ENCODE assay signal across 27 cellular contexts in genomic region chr2:96931966-96932365, GRCh38. TPM values are rescaled to one million over a fixed set of nuclear protein-coding genes. Genes with fewer than 3 reads are reported as not detected.
DNase-seq lines count a peak whose midpoint lies in the region; ATAC-seq, FAIRE-seq and TF ChIP-seq lines count a peak whose summit lies in the region.
"Had no signal": no experiment of that assay in that cellular context is flagged by ENCODE, and none has a peak within 500 bp of the region (broad histone marks: within the 10 kb centered on the region; RNA-seq: fewer than 3 reads in every experiment).

No MANE protein-coding gene starts in this region.

- no peak for TF ChIP-seq CTCF in H1 (IDR thresholded peaks at IDR 0.05; ENCODE audit: control extremely low read depth in 1 of 3, insufficient read depth in 1 of 3, low read depth in 1 of 3, low read length in 3 of 3)

- no peak overlapping the region for H3K18ac ChIP-seq in H1 (ENCODE audit: extremely low read depth, low read length)

- no peaks in the 10 kb centered on the region for H3K4me1 Mint-ChIP-seq in activated naive CD4-positive, alpha-beta T cell treated with anti-CD3 and anti-CD28 coated beads, Interleukin-2, amount 10 ng/mL, durations not matched to agents 7 days and 5 days

- no peak overlapping the region for H3K23ac ChIP-seq in H1 (ENCODE audit: insufficient read length)

- H3K27ac Mint-ChIP-seq in activated naive CD4-positive, alpha-beta T cell treated with anti-CD3 and anti-CD28 coated beads, Interleukin-2, amount 10 ng/mL, durations not matched to agents 7 days and 5 days: no peak overlapping the region

- peaks cover 79% of the 10 kb centered on the region for H3K27me3 Mint-ChIP-seq in activated naive CD4-positive, alpha-beta T cell treated with anti-CD3 and anti-CD28 coated beads, Interleukin-2, amount 10 ng/mL, durations not matched to agents 7 days and 5 days

- H3K27me3 ChIP-seq in H1 (replicated peaks in 1 of 4; ENCODE audit: control insufficient read depth in 3 of 4, extremely low read depth in 1 of 4, insufficient read depth in 3 of 4, low read length in 3 of 4): peaks cover 0 to 3% (median 1%) of the 10 kb centered on the region in 4 experiments; a peak in 1 of 7 replicates
- H3K27me3 ChIP-seq: MG63 had no signal

- no peak overlapping the region for H3K4me3 Mint-ChIP-seq in activated naive CD4-positive, alpha-beta T cell treated with anti-CD3 and anti-CD28 coated beads, Interleukin-2, amount 10 ng/mL, durations not matched to agents 7 days and 5 days
- H3K4me3 Mint-ChIP-seq: CD4-positive, CD25-positive, alpha-beta regulatory T cell had no signal

- H4K5ac ChIP-seq in H1 (ENCODE audit: insufficient read length, low read depth, low read length): no peak overlapping the region

- no peak overlapping the region for H3K14ac ChIP-seq in H1 (ENCODE audit: insufficient read length)

- peaks cover 0 to 2% (median under 1%) of the 10 kb centered on the region in 4 experiments; a peak in 2 of 7 replicates for H3K4me1 ChIP-seq in H1 (replicated peaks in 1 of 4; ENCODE audit: control insufficient read depth in 3 of 4, insufficient read depth in 4 of 4, low read length in 3 of 4)

- no peak overlapping the region for H4K91ac ChIP-seq in H1 (replicated peaks; ENCODE audit: insufficient read length, low read length)

- peak; percentile 34 for DNase-seq in DMS79 treated with DMSO at 0.1 percent for 48 hours (lab: John Stamatoyannopoulos, UW)
- no peak for DNase-seq in DMS79 (lab: John Stamatoyannopoulos, UW)
- DNase-seq in NCI-H69 (lab: John Stamatoyannopoulos, UW): peak; percentile 43
- no peak for DNase-seq in H1 (ENCODE audit: low read depth in 1 of 2, low spot score in 2 of 2)
- DNase-seq in substantia nigra (lab: John Stamatoyannopoulos, UW): no peak
- DNase-seq in activated naive CD4-positive, alpha-beta T cell treated with anti-CD3 and anti-CD28 coated beads, Interleukin-2, amount 10 ng/mL, durations not matched to agents 7 days and 5 days: no peak
- DNase-seq: CD4-positive, CD25-positive, alpha-beta regulatory T cell; COR-L47; DMS 273 treated with DMSO at 0.1 percent for 48 hours; GF-D8; GM23248; IMR-90; Kasumi-1; MG63; NCI-H1048; NCI-H1436; NCI-H510A; NCI-H82; OCI-M1; SHP77 treated with DMSO at 0.1 percent for 48 hours had no signal

- WGBS in H1 (ENCODE audit: extremely low coverage in 1 of 2, insufficient coverage in 1 of 2, insufficient read length in 1 of 2, insufficient replicate concordance in 2 of 2, low coverage in 1 of 2, low lambda C conversion rate in 2 of 2, missing lambda C conversion rate in 1 of 2), 2 experiments: 81% methylated on average over 6 of the region's 7 CpGs; no CpG with 5 or more reads in 1 of the 2 experiments

- TF ChIP-seq POLR2A in H1 (IDR thresholded peaks at IDR 0.05; ENCODE audit: control extremely low read depth in 1 of 2, low read depth in 2 of 2, low read length in 2 of 2): no peak

- POLR2A ChIA-PET in H1 (lab: Charles Lee; ENCODE audit: partially characterized antibody): interaction anchor here (0.6 kb wide), 1 partner anchor 145 kb away, joined by 3 read pairs; no protein-coding TSS in a partner anchor

- no peak for FAIRE-seq in H1 (lab: Jason Lieb, UNC)
- FAIRE-seq: GM19239 had no signal

- TF ChIP-seq EP300 in H1 (IDR thresholded peaks at IDR 0.05; ENCODE audit: borderline replicate concordance in 1 of 2, low read depth in 2 of 2, low read length in 2 of 2): no peak

- CTCF ChIA-PET in H1 (lab: Charles Lee; ENCODE audit: partially characterized antibody): interaction anchor here (0.6 to 5.2 kb wide), 5 partner anchors 11 to 53 kb away, joined by 3 to 41 read pairs (median 3); no protein-coding TSS in a partner anchor
- CTCF ChIA-PET in activated naive CD4-positive, alpha-beta T cell treated with anti-CD3 and anti-CD28 coated beads, Interleukin-2, amount 10 ng/mL, durations not matched to agents 7 days and 5 days (lab: Charles Lee): interaction anchor here (1.9 kb wide), 1 partner anchor 19 kb away, joined by 9 read pairs; no protein-coding TSS in a partner anchor

- no peaks in the 10 kb centered on the region for H3K9me3 Mint-ChIP-seq in activated naive CD4-positive, alpha-beta T cell treated with anti-CD3 and anti-CD28 coated beads, Interleukin-2, amount 10 ng/mL, durations not matched to agents 7 days and 5 days
- H3K9me3 Mint-ChIP-seq: CD4-positive, CD25-positive, alpha-beta regulatory T cell had no signal

- H2BK5ac ChIP-seq in H1 (ENCODE audit: low read depth, low read length): no peak overlapping the region

- no peaks in the 10 kb centered on the region for H3K36me3 Mint-ChIP-seq in activated naive CD4-positive, alpha-beta T cell treated with anti-CD3 and anti-CD28 coated beads, Interleukin-2, amount 10 ng/mL, durations not matched to agents 7 days and 5 days
- H3K36me3 Mint-ChIP-seq: CD4-positive, CD25-positive, alpha-beta regulatory T cell had no signal

- H3K27ac ChIP-seq in H1 (ENCODE audit: low read depth, low read length) (no peak overlapping the region), substantia nigra (ENCODE audit: low read depth, low read length, poor library complexity, severe bottlenecking) (peak overlapping the region; percentile 77)
- H3K27ac ChIP-seq: 22Rv1, GM23248 had no signal

- H2BK20ac ChIP-seq in H1 (ENCODE audit: low read length): 0 out of 2 replicates have a peak overlapping the region, but pooled peaks have one; percentile 21

- no peaks in the 10 kb centered on the region for H3K23me2 ChIP-seq in H1 (ENCODE audit: low read depth, low read length)

- no peak overlapping the region for H3K4me2 ChIP-seq in H1 (ENCODE audit: insufficient read depth in 1 of 2, low read depth in 2 of 2, low read length in 2 of 2)

- H2BK120ac ChIP-seq in H1 (replicated peaks; ENCODE audit: low read depth, low read length): no peak overlapping the region

- H4K8ac ChIP-seq in H1 (ENCODE audit: extremely low read depth, insufficient read depth, low read length): peak overlapping the region; percentile 80; the same call in 1 of the 2 replicates

- ATAC-seq in HG03045 (IDR thresholded peaks at IDR 0.05; ENCODE audit: unreplicated experiment): no peak
- ATAC-seq in HG03025 (IDR thresholded peaks at IDR 0.05; ENCODE audit: low FRiP score, unreplicated experiment): no peak
- ATAC-seq: SK-N-SH treated with all-trans-retinoic acid at 6 μM for 48 hours had no signal

- H3K79me2 ChIP-seq in H1 (ENCODE audit: control insufficient read depth in 1 of 2, insufficient read depth in 2 of 2, low read length in 2 of 2): no peaks in the 10 kb centered on the region

- no peak for TF ChIP-seq RAD21 in H1 (IDR thresholded peaks at IDR 0.05 in 1 of 2, conservative IDR thresholded peaks at IDR 0.05 in 1 of 2; ENCODE audit: low read depth in 2 of 2, low read length in 2 of 2)

- H3K79me1 ChIP-seq in H1 (ENCODE audit: low read depth, low read length): no peaks in the 10 kb centered on the region

- no peaks in the 10 kb centered on the region for H4K20me1 ChIP-seq in H1 (replicated peaks in 1 of 2; ENCODE audit: control insufficient read depth in 1 of 2, insufficient read depth in 2 of 2, low read length in 2 of 2)

- H3K9me3 ChIP-seq in H1 (ENCODE audit: insufficient read depth in 2 of 2, low read depth in 1 of 2, low read length in 1 of 2): no peaks in the 10 kb centered on the region
- H3K9me3 ChIP-seq: MG63 had no signal

- no peak overlapping the region for H2BK12ac ChIP-seq in H1 (ENCODE audit: low read depth, low read length)

- H3K4me3 ChIP-seq in H1 (ENCODE audit: extremely low read depth in 1 of 4, insufficient read depth in 2 of 4, low read depth in 3 of 4, low read length in 4 of 4): no peak overlapping the region
- H3K4me3 ChIP-seq: GM23248, MG63 had no signal

- no peaks in the 10 kb centered on the region for H3K36me3 ChIP-seq in H1 (ENCODE audit: control insufficient read depth in 2 of 4, insufficient read depth in 4 of 4, low read length in 3 of 4)
- H3K36me3 ChIP-seq: MG63 had no signal

- H2BK15ac ChIP-seq in H1 (ENCODE audit: low read length): no peak overlapping the region

- no peak overlapping the region for H3K9ac ChIP-seq in H1 (replicated peaks in 1 of 4; ENCODE audit: extremely low read depth in 1 of 4, low read depth in 3 of 4, low read length in 3 of 4)
- H3K9ac ChIP-seq: GM23248 had no signal

- H2AK5ac ChIP-seq in H1 (ENCODE audit: low read depth, low read length): no peak overlapping the region

- no peak overlapping the region for H3K4ac ChIP-seq in H1 (replicated peaks; ENCODE audit: insufficient read length, low read depth, low read length)

- no peak overlapping the region for H2AFZ ChIP-seq in H1 (ENCODE audit: low read length)
- H2AFZ ChIP-seq: GM23248 had no signal

- H3K56ac ChIP-seq in H1 (replicated peaks; ENCODE audit: insufficient read length, low read depth, low read length): no peak overlapping the region

TF ChIP-seq in H1, 55 proteins besides CTCF, POLR2A, EP300 and RAD21 (continues in another document):
- TF ChIP-seq SIX5 (IDR thresholded peaks at IDR 0.05; ENCODE audit: low read depth, low read length) (no peak), NRF1 (IDR thresholded peaks at IDR 0.05; ENCODE audit: low read depth, low read length) (no peak), KDM4A (IDR thresholded peaks at IDR 0.05; ENCODE audit: low read depth, low read length, severe bottlenecking) (no peak), KDM1A (IDR thresholded peaks at IDR 0.05; ENCODE audit: borderline replicate concordance, low read length) (no peak), CREB1 (IDR thresholded peaks at IDR 0.05) (no peak), TCF12 (IDR thresholded peaks at IDR 0.05; ENCODE audit: low read depth, low read length) (no peak), CHD1 (IDR thresholded peaks at IDR 0.05; ENCODE audit: low read depth, low read length) (no peak), POLR2AphosphoS5 (IDR thresholded peaks at IDR 0.05; ENCODE audit: low read depth, low read length) (no peak), MAFK (IDR thresholded peaks at IDR 0.05; ENCODE audit: low read depth, low read length) (no peak), HDAC2 (IDR thresholded peaks at IDR 0.05; ENCODE audit: borderline replicate concordance in 1 of 2, low read depth in 2 of 2, low read length in 2 of 2) (no peak), CBX5 (IDR thresholded peaks at IDR 0.05; ENCODE audit: low read depth, low read length) (no peak), JUND (IDR thresholded peaks at IDR 0.05; ENCODE audit: low read length) (no peak), SIN3A (conservative IDR thresholded peaks at IDR 0.05 in 1 of 2, IDR thresholded peaks at IDR 0.05 in 1 of 2; ENCODE audit: low read depth in 1 of 2, low read length in 2 of 2) (no peak)

RNA-seq across cellular contexts. Expression of gene FAM178B, which starts 54.4 kb away (rescaled TPM):
- 0.63 and 0.65 TPM in 2 replicates for total RNA-seq in H1 (2021; fragmentation: NEBNext Ultra II Directional; extraction: Animal tissue kit (Norgen Biotek cat#: 25700))
- 0.91 and 1.4 TPM in 2 replicates for polyA plus RNA-seq in H1 (2011; rRNA removed)
- 0.36 TPM for polyA plus RNA-seq in H1 (2011; cell fraction: cytosol; rRNA removed)
- 0.73 TPM for polyA plus RNA-seq in H1 (2011; cell fraction: nucleus; rRNA removed)
- 0.51 to 0.81 TPM (median 0.59 TPM) in 4 replicates for polyA plus RNA-seq in H1 (2012, experiment 1 of 2)
- polyA plus RNA-seq in H1 (2012, experiment 2 of 2): 0.21 TPM
- 0.53 TPM for polyA plus RNA-seq in H1 (2013, experiment 1 of 2)
- 0.57 TPM for polyA plus RNA-seq in H1 (2013, experiment 2 of 2)
- polyA minus RNA-seq in H1 (2011; rRNA and poly(A)+ RNA removed): not detected in 2 replicates
- polyA minus RNA-seq in H1 (2011; cell fraction: cytosol; rRNA and poly(A)+ RNA removed): not detected
- polyA minus RNA-seq in H1 (2011; cell fraction: nucleus; rRNA and poly(A)+ RNA removed): not detected
- total RNA-seq: CD4-positive, CD25-positive, alpha-beta regulatory T cell; Daoy; GM23248; HT-29; IMR-90 had no signal
- polyA plus RNA-seq: IMR-90 had no signal

Comparison
In these comparisons a context has a peak if more than half of its experiments do, and no peak if none do; other contexts are left out.
1. DNase-seq: peak in DMS79 treated with DMSO at 0.1 percent for 48 hours (single experiment) and NCI-H69 (single experiment); none in DMS79 (single experiment), H1 (0 of 2), substantia nigra (0 of 49) and activated naive CD4-positive, alpha-beta T cell treated with anti-CD3 and anti-CD28 coated beads, Interleukin-2, amount 10 ng/mL, durations not matched to agents 7 days and 5 days (single experiment).